Comparison of ENCODE assay signal across 19 cellular contexts in genomic region chr10:101073631-101074030, GRCh38. TPM values are rescaled to one million over a fixed set of nuclear protein-coding genes. Genes with fewer than 3 reads are reported as not detected.
"Had no signal": no experiment of that assay in that cellular context is flagged by ENCODE, and none has a peak within 500 bp of the region (broad histone marks: within the 10 kb centered on the region; RNA-seq: fewer than 3 reads in every experiment).

No MANE protein-coding gene starts in this region.

- H3K27ac ChIP-seq: breast epithelium, heart left ventricle, lower lobe of right lung, sigmoid colon, transverse colon had no signal

- H3K4me3 ChIP-seq: breast epithelium, heart left ventricle, lower lobe of right lung, sigmoid colon, transverse colon had no signal

- H3K4me1 ChIP-seq: breast epithelium, sigmoid colon had no signal

- H3K9me3 ChIP-seq: breast epithelium, heart left ventricle, lower lobe of right lung, sigmoid colon, transverse colon had no signal

- ATAC-seq: heart left ventricle, lower lobe of right lung had no signal

- H3K36me3 ChIP-seq: breast epithelium, heart left ventricle, lower lobe of right lung, sigmoid colon, transverse colon had no signal

- FAIRE-seq: endothelial cell of umbilical vein, frontal cortex had no signal

- DNase-seq: activated CD4-positive, alpha-beta memory T cell treated with anti-CD3 and anti-CD28 coated beads for 36 hours; activated CD4-positive, alpha-beta T cell treated with anti-CD3 and anti-CD28 coated beads for 1 hour; activated gamma-delta T cell; activated naive CD8-positive, alpha-beta T cell treated with anti-CD3 and anti-CD28 coated beads for 36 hours; activated T-cell treated with anti-CD3 and anti-CD28 coated beads, Interleukin-2, amount 50 U/mL, for 48 hours; heart left ventricle; kidney glomerular epithelial cell; lower lobe of right lung; sigmoid colon; stimulated activated CD4-positive, alpha-beta T cell treated with anti-CD3 and anti-CD28 coated beads, Interleukin-12 subunit alpha, Interleukin-12 subunit beta, amount 100 ng/mL, for 4 hours; stimulated activated naive CD4-positive, alpha-beta T cell; substantia nigra; SW 1271; transverse colon had no signal

RNA-seq across cellular contexts. Expression of gene TLX1, which starts 57.5 kb away (rescaled TPM):
- total RNA-seq: activated CD4-positive, alpha-beta memory T cell treated with anti-CD3 and anti-CD28 coated beads for 36 hours; activated naive CD8-positive, alpha-beta T cell treated with anti-CD3 and anti-CD28 coated beads for 36 hours; breast epithelium; chondrocyte; endothelial cell of umbilical vein; frontal cortex; lower lobe of right lung; mesothelial cell of epicardium; sigmoid colon had no signal
- polyA plus RNA-seq: endothelial cell of umbilical vein had no signal
